15 cellular contexts compared by ENCODE assay signal in genomic region chr1:52558941-52559340, GRCh38. TPM values are rescaled to one million over a fixed set of nuclear protein-coding genes. Genes with fewer than 3 reads are reported as not detected.
DNase-seq lines count a peak whose midpoint lies in the region; ATAC-seq and TF ChIP-seq lines count a peak whose summit lies in the region.
"Had no signal": no experiment of that assay in that cellular context is flagged by ENCODE, and none has a peak within 500 bp of the region (broad histone marks: within the 10 kb centered on the region; RNA-seq: fewer than 3 reads in every experiment).

No MANE protein-coding gene starts in this region.

- H3K4me1 Mint-ChIP-seq in type B pancreatic cell (ENCODE audit: unreplicated experiment): peaks cover 14% of the 10 kb centered on the region
- peaks cover 9 to 14% (median 13%) of the 10 kb centered on the region in 4 donors for H3K4me1 Mint-ChIP-seq in naive thymus-derived CD8-positive, alpha-beta T cell

- H3K9me3 Mint-ChIP-seq in type B pancreatic cell: peaks cover 8% of the 10 kb centered on the region
- H3K9me3 Mint-ChIP-seq in naive thymus-derived CD8-positive, alpha-beta T cell: no peaks in the 10 kb centered on the region
- H3K9me3 Mint-ChIP-seq: HFFc6 had no signal

- H3K4me3 Mint-ChIP-seq in type B pancreatic cell: no peak overlapping the region
- no peak overlapping the region for H3K4me3 Mint-ChIP-seq in naive thymus-derived CD8-positive, alpha-beta T cell
- H3K4me3 Mint-ChIP-seq: HFFc6 had no signal

- no peak for TF ChIP-seq CTCF in type B pancreatic cell (conservative IDR thresholded peaks at IDR 0.05)

- H3K27ac Mint-ChIP-seq in type B pancreatic cell: peak overlapping the region; percentile 36
- no peak overlapping the region for H3K27ac Mint-ChIP-seq in naive thymus-derived CD8-positive, alpha-beta T cell
- H3K27ac Mint-ChIP-seq: HFFc6 had no signal

- DNase-seq in NCI-H748 (lab: John Stamatoyannopoulos, UW; ENCODE audit: unreplicated experiment): peak; percentile 32
- DNase-seq in NCI-H748 treated with DMSO at 0.1 percent for 48 hours (lab: John Stamatoyannopoulos, UW): no peak
- DNase-seq in NCI-H2029 treated with DMSO at 0.1 percent for 48 hours (lab: John Stamatoyannopoulos, UW): peak; percentile 90
- peak; percentile 33 for DNase-seq in NCI-H774 (lab: John Stamatoyannopoulos, UW)
- DNase-seq in type B pancreatic cell (ENCODE audit: extremely low spot score, unreplicated experiment): no peak
- DNase-seq in naive thymus-derived CD8-positive, alpha-beta T cell: no peak
- no peak for DNase-seq in amniotic stem cell (lab: John Stamatoyannopoulos, UW)
- DNase-seq: DND-41, HFFc6, KG1, NCI-H446 treated with DMSO at 0.1 percent for 48 hours, SJCRH30, T-helper 2 cell had no signal

- no peak for ATAC-seq in GM21529 (IDR thresholded peaks at IDR 0.05; ENCODE audit: unreplicated experiment)
- ATAC-seq in naive thymus-derived CD8-positive, alpha-beta T cell: no peak
- ATAC-seq: GM12878 had no signal

- POLR2A ChIA-PET in naive thymus-derived CD8-positive, alpha-beta T cell (lab: Charles Lee): no interaction called here

- peaks cover 3% of the 10 kb centered on the region for H3K36me3 Mint-ChIP-seq in type B pancreatic cell
- H3K36me3 Mint-ChIP-seq in naive thymus-derived CD8-positive, alpha-beta T cell: no peaks in the 10 kb centered on the region

- H3K27me3 Mint-ChIP-seq in type B pancreatic cell: no peaks in the 10 kb centered on the region
- H3K27me3 Mint-ChIP-seq in naive thymus-derived CD8-positive, alpha-beta T cell: peaks cover 0 to 6% (median 0%) of the 10 kb centered on the region in 5 donors

RNA-seq across cellular contexts. Expression of gene TUT4, which starts 6.0 kb away (rescaled TPM):
- 69.4 and 108 TPM in 2 replicates for total RNA-seq in type B pancreatic cell (ENCODE audit: low replicate concordance)
- 100 to 1,000 TPM; 171 to 178 TPM for total RNA-seq in naive thymus-derived CD8-positive, alpha-beta T cell
- 10 to 100 TPM; 31.6 to 40.9 (median 32.7) TPM for polyA plus RNA-seq in naive thymus-derived CD8-positive, alpha-beta T cell

RNA-seq across cellular contexts. Expression of gene GPX7, which starts 43.2 kb away (rescaled TPM):
- total RNA-seq in type B pancreatic cell (ENCODE audit: low replicate concordance): 20.4 and 35.4 TPM in 2 replicates
- 10 to 100 TPM; 25.0 to 30.4 TPM for total RNA-seq in naive thymus-derived CD8-positive, alpha-beta T cell
- 10 to 100 TPM; 30.2 to 34.5 (median 30.3) TPM for polyA plus RNA-seq in naive thymus-derived CD8-positive, alpha-beta T cell

Comparison
In these comparisons a context has a peak if more than half of its experiments do, and no peak if none do; other contexts are left out.
1. DNase-seq: peak in NCI-H748 (single experiment), NCI-H2029 treated with DMSO at 0.1 percent for 48 hours (single experiment) and NCI-H774 (single experiment); none in NCI-H748 treated with DMSO at 0.1 percent for 48 hours (single experiment), type B pancreatic cell (single experiment), naive thymus-derived CD8-positive, alpha-beta T cell (0 of 10) and amniotic stem cell (single experiment).